ENCODE assay signal across 17 cellular contexts in the genomic region with DNA sequence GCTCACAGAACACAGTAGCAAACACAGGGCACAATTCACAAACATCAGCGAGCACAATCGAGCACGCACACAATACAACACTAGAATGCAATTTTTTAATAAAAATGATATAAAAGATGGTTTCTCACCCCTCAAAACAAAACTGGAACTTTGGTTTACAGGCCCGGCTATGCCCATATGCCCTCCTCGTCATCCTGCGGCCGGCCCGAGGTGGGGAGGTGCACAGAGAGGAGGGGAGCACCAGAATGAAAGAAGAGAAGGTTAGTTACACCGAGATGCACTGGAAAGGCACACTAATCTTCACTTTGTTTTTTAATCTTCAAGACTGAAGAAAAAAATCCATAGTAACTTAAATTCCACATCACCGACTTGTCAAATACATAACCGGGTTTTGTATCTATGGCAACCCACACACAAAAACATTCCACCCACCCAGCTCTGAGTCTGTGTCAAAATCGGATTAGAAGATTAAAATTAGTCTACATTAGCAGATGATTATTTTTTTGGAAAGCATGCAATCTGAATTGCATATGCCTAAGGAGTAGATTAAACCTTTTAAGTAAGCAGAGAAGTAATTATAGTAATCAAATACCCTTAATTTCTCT.
A peak's percentile ranks its signal among the peaks of the same experiment; 100 is the strongest.
DNase-seq lines count a peak whose midpoint lies in the region; TF ChIP-seq lines count a peak whose summit lies in the region.
"Had no signal": no experiment of that assay in that cellular context is flagged by ENCODE, and none has a peak within 500 bp of the region (broad histone marks: within the 10 kb centered on the region; RNA-seq: fewer than 3 reads in every experiment).

No MANE protein-coding gene starts in this region.

- peak; percentile 25 for DNase-seq in GM23248
- peak; percentile 30 for DNase-seq in WERI-Rb-1
- peak in 22 of 42 donors; percentile 8 to 70 (median 32) for DNase-seq in head of caudate nucleus
- peak; percentile 14 for DNase-seq in stromal cell of bone marrow (ENCODE audit: low read depth)
- DNase-seq in activated CD4-positive, alpha-beta memory T cell treated with anti-CD3 and anti-CD28 coated beads, Interleukin-2, amount 10 ng/mL, durations not matched to agents 7 days and 5 days, result no peak
- DNase-seq in neuronal stem cell (ENCODE audit: low spot score), result no peak
- DNase-seq in LoVo (ENCODE audit: low spot score), result no peak
- DNase-seq: ACHN, GDM1, H9, KBM-7, MV-4-11, NCI-H1694 treated with DMSO at 0.1 percent for 48 hours, OCI-M1, Right ventricle myocardium superior, SW 1271 had no signal

- peaks cover 2% of the 10 kb centered on the region for H3K9me3 Mint-ChIP-seq in activated CD4-positive, alpha-beta memory T cell treated with anti-CD3 and anti-CD28 coated beads, Interleukin-2, amount 10 ng/mL, durations not matched to agents 7 days and 5 days
- H3K9me3 Mint-ChIP-seq: H9 had no signal

- H2BK5ac ChIP-seq in neuronal stem cell (ENCODE audit: low read length), result no peak overlapping the region

- in situ Hi-C loops in GM23248 (cut with MboI), result no loop called here

- no peak overlapping the region for H4K8ac ChIP-seq in neuronal stem cell (ENCODE audit: low read depth, low read length)

- no peaks in the 10 kb centered on the region for H3K36me3 ChIP-seq in GM23248 (ENCODE audit: low read depth)
- H3K36me3 ChIP-seq in WERI-Rb-1, result no peaks in the 10 kb centered on the region
- H3K36me3 ChIP-seq in neuronal stem cell (replicated peaks in 1 of 2; ENCODE audit: control insufficient read depth in 2 of 2, insufficient read depth in 2 of 2, low read length in 2 of 2), result no peaks in the 10 kb centered on the region

- no peak overlapping the region for H2BK12ac ChIP-seq in neuronal stem cell (ENCODE audit: low read length)

- H3K4ac ChIP-seq in neuronal stem cell (ENCODE audit: low read length), result no peak overlapping the region

- H2AK5ac ChIP-seq in neuronal stem cell (ENCODE audit: low read depth, low read length), result no peak overlapping the region

- no peaks in the 10 kb centered on the region for H3K79me2 ChIP-seq in GM23248 (ENCODE audit: insufficient read depth)

- WGBS in GM23248 (ENCODE audit: low coverage in 1 of 2, low lambda C conversion rate in 2 of 2, missing lambda C conversion rate in 2 of 2), 2 experiments, result 61 to 62% methylated on average over 12 of the region's 12 CpGs
- no CpG with 5 or more reads among the region's 12 CpGs for WGBS in neuronal stem cell (ENCODE audit: extremely low coverage in 2 of 2, insufficient read length in 2 of 2, insufficient replicate concordance in 1 of 2), 2 donors

- no peaks in the 10 kb centered on the region for H3K36me3 Mint-ChIP-seq in activated CD4-positive, alpha-beta memory T cell treated with anti-CD3 and anti-CD28 coated beads, Interleukin-2, amount 10 ng/mL, durations not matched to agents 7 days and 5 days (ENCODE audit: low read depth)

- CTCF ChIA-PET in activated CD4-positive, alpha-beta memory T cell treated with anti-CD3 and anti-CD28 coated beads, Interleukin-2, amount 10 ng/mL, durations not matched to agents 7 days and 5 days (lab: Charles Lee), result no interaction called here

- no peak overlapping the region for H3K14ac ChIP-seq in neuronal stem cell (ENCODE audit: low read length)

- H3K18ac ChIP-seq in neuronal stem cell (ENCODE audit: low read length), result no peak overlapping the region

- H3K9me3 ChIP-seq in GM23248 (ENCODE audit: low read depth) (no peaks in the 10 kb centered on the region), WERI-Rb-1 (ENCODE audit: severe bottlenecking) (no peaks in the 10 kb centered on the region), neuronal stem cell (replicated peaks in 1 of 2; ENCODE audit: control insufficient read depth in 2 of 2, insufficient read depth in 1 of 2, low read depth in 1 of 2, low read length in 2 of 2) (no peaks in the 10 kb centered on the region)

- no peaks in the 10 kb centered on the region for H3K27me3 Mint-ChIP-seq in activated CD4-positive, alpha-beta memory T cell treated with anti-CD3 and anti-CD28 coated beads, Interleukin-2, amount 10 ng/mL, durations not matched to agents 7 days and 5 days
- H3K27me3 Mint-ChIP-seq: B cell had no signal

- no peak overlapping the region for H3K27ac Mint-ChIP-seq in activated CD4-positive, alpha-beta memory T cell treated with anti-CD3 and anti-CD28 coated beads, Interleukin-2, amount 10 ng/mL, durations not matched to agents 7 days and 5 days
- H3K27ac Mint-ChIP-seq: B cell, H9 had no signal

- no peak for TF ChIP-seq CTCF in WERI-Rb-1 (IDR thresholded peaks at IDR 0.05; ENCODE audit: low read depth, low read length)

- POLR2A ChIA-PET in activated CD4-positive, alpha-beta memory T cell treated with anti-CD3 and anti-CD28 coated beads, Interleukin-2, amount 10 ng/mL, durations not matched to agents 7 days and 5 days (lab: Charles Lee), result no interaction called here

- no peak overlapping the region for H3K4me2 ChIP-seq in GM23248 (ENCODE audit: unreplicated experiment)
- H3K4me2 ChIP-seq in neuronal stem cell (ENCODE audit: insufficient read depth, low read length, poor library complexity, severe bottlenecking), result no peak overlapping the region

- intact Hi-C loops in head of caudate nucleus (cut with DNase I), result no loop called here

- peaks cover 7% of the 10 kb centered on the region for H3F3A ChIP-seq in GM23248 (ENCODE audit: insufficient read depth)

- no peak overlapping the region for H2BK15ac ChIP-seq in neuronal stem cell (ENCODE audit: low read length)

- H4K20me1 ChIP-seq in GM23248 (ENCODE audit: insufficient read depth), result no peaks in the 10 kb centered on the region

- H3K23ac ChIP-seq in neuronal stem cell (ENCODE audit: low read depth, low read length, poor library complexity), result no peak overlapping the region

- H3K4me3 Mint-ChIP-seq in activated CD4-positive, alpha-beta memory T cell treated with anti-CD3 and anti-CD28 coated beads, Interleukin-2, amount 10 ng/mL, durations not matched to agents 7 days and 5 days, result no peak overlapping the region
- H3K4me3 Mint-ChIP-seq: B cell, H9 had no signal

- H3K79me1 ChIP-seq in neuronal stem cell (ENCODE audit: low read depth, low read length), result no peaks in the 10 kb centered on the region

- H3K4me3 ChIP-seq in GM23248, result no peak overlapping the region
- H3K4me3 ChIP-seq in WERI-Rb-1 (ENCODE audit: low read depth, low read length), result no peak overlapping the region
- no peak overlapping the region for H3K4me3 ChIP-seq in neuronal stem cell (ENCODE audit: low read length in 2 of 2)

- H3K9me2 ChIP-seq in GM23248 (ENCODE audit: insufficient read depth), result no peaks in the 10 kb centered on the region

- H3K4me1 ChIP-seq in GM23248 (ENCODE audit: insufficient read depth) (peaks cover 18% of the 10 kb centered on the region), neuronal stem cell (ENCODE audit: control insufficient read depth in 2 of 2, insufficient read depth in 1 of 2, low read depth in 1 of 2, low read length in 2 of 2) (peaks cover 0 to 17% of the 10 kb centered on the region in 2 donors)

- H3K27ac ChIP-seq in GM23248, result no peak overlapping the region
- no peak overlapping the region for H3K27ac ChIP-seq in WERI-Rb-1
- H3K27ac ChIP-seq in neuronal stem cell (replicated peaks; ENCODE audit: low read length), result no peak overlapping the region

- no peak overlapping the region for H2BK120ac ChIP-seq in neuronal stem cell (ENCODE audit: low read depth, low read length)

- no peak overlapping the region for H4K91ac ChIP-seq in neuronal stem cell (ENCODE audit: low read depth, low read length, poor library complexity)

- H2AFZ ChIP-seq in GM23248, result no peak overlapping the region
- no peak overlapping the region for H2AFZ ChIP-seq in neuronal stem cell (ENCODE audit: low read length)

- H3K9ac ChIP-seq in GM23248, result no peak overlapping the region
- no peak overlapping the region for H3K9ac ChIP-seq in neuronal stem cell (ENCODE audit: low read depth, low read length, poor library complexity)

- H3K27me3 ChIP-seq in GM23248 (replicated peaks; ENCODE audit: insufficient read depth), result peaks cover 31% of the 10 kb centered on the region
- H3K27me3 ChIP-seq in WERI-Rb-1 (ENCODE audit: insufficient read depth, low read depth, severe bottlenecking), result no peaks in the 10 kb centered on the region
- no peaks in the 10 kb centered on the region for H3K27me3 ChIP-seq in neuronal stem cell (ENCODE audit: control insufficient read depth in 3 of 3, insufficient read depth in 3 of 3, low read depth in 1 of 3, low read length in 3 of 3)

- H3K4me1 Mint-ChIP-seq in activated CD4-positive, alpha-beta memory T cell treated with anti-CD3 and anti-CD28 coated beads, Interleukin-2, amount 10 ng/mL, durations not matched to agents 7 days and 5 days, result no peaks in the 10 kb centered on the region
- H3K4me1 Mint-ChIP-seq: B cell had no signal

Comparison
In these comparisons a context has a peak if more than half of its experiments do, and no peak if none do; other contexts are left out.
1. DNase-seq: peak in GM23248 (single experiment), WERI-Rb-1 (single experiment), head of caudate nucleus (22 of 42) and stromal cell of bone marrow (single experiment); none in activated CD4-positive, alpha-beta memory T cell treated with anti-CD3 and anti-CD28 coated beads, Interleukin-2, amount 10 ng/mL, durations not matched to agents 7 days and 5 days (single experiment), neuronal stem cell (single experiment) and LoVo (single experiment).